Comparison of ENCODE assay signal across 1 cellular context in genomic region chr19:45863335-45863839, GRCh38.
TF ChIP-seq lines count a peak whose summit lies in the region.

No MANE protein-coding gene starts in this region.

TF ChIP-seq in HCT116, 20 proteins besides CTCF, POLR2A, EP300 and RAD21 (continued from another document):
- TF ChIP-seq REST (IDR thresholded peaks at IDR 0.05; ENCODE audit: low read depth): no peak
- no peak for TF ChIP-seq SP1 (IDR thresholded peaks at IDR 0.05; ENCODE audit: low read depth)
- no peak for TF ChIP-seq ZFX (IDR thresholded peaks at IDR 0.05)
- no peak for TF ChIP-seq TCF7L2 (IDR thresholded peaks at IDR 0.05; ENCODE audit: borderline replicate concordance, extremely low read depth, insufficient read depth, insufficient read length)
- no peak for TF ChIP-seq POLR2AphosphoS5 (IDR thresholded peaks at IDR 0.05; ENCODE audit: low read depth, low read length)
